1 cellular context compared by ENCODE assay signal in the genomic region with DNA sequence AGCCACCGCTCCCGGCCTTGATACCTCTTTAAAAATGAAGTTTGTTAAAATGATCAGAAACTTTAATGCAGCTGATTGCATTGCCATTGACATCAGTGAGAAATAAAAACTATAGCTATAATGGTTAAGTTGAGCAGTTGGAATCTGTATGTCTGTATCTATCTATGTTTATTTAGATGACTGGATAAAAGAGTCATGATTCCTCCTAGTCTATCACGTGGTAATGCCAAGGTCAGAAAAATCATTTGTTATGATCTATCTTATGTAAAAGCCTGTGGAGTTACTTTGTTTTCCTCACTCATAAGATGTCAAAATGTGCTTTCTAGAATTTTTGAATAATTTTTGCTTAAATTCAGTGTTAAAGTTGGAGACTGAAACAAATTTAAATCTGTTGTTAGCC.
TF ChIP-seq lines count a peak whose summit lies in the region.

No MANE protein-coding gene starts in this region.

TF ChIP-seq in HCT116, 20 proteins besides CTCF, POLR2A, EP300 and RAD21 (continued from another document):
- TF ChIP-seq REST (IDR thresholded peaks at IDR 0.05; ENCODE audit: low read depth) (no peak), MAX (IDR thresholded peaks at IDR 0.05) (no peak), ELF1 (IDR thresholded peaks at IDR 0.05; ENCODE audit: borderline replicate concordance, low read depth) (no peak)
